In genomic region chr2:189312211-189312610, GRCh38 we compare ENCODE assay signal across 14 cellular contexts.
"Had no signal": no experiment of that assay in that cellular context is flagged by ENCODE, and none has a peak within 500 bp of the region (broad histone marks: within the 10 kb centered on the region; RNA-seq: fewer than 3 reads in every experiment).

No MANE protein-coding gene starts in this region.

- H3K4me1 Mint-ChIP-seq: activated CD4-positive, alpha-beta memory T cell treated with anti-CD3 and anti-CD28 coated beads, Interleukin-2, amount 10 ng/mL, durations not matched to agents 7 days and 5 days; activated CD8-positive, alpha-beta memory T cell treated with anti-CD3 and anti-CD28 coated beads, Interleukin-2, amount 10 ng/mL, durations not matched to agents 7 days and 5 days; nephron progenitor cell had no signal

- H3K36me3 Mint-ChIP-seq: activated CD8-positive, alpha-beta memory T cell treated with anti-CD3 and anti-CD28 coated beads, Interleukin-2, amount 10 ng/mL, durations not matched to agents 7 days and 5 days had no signal

- H3K27ac Mint-ChIP-seq: activated CD4-positive, alpha-beta memory T cell treated with anti-CD3 and anti-CD28 coated beads, Interleukin-2, amount 10 ng/mL, durations not matched to agents 7 days and 5 days; activated CD8-positive, alpha-beta memory T cell treated with anti-CD3 and anti-CD28 coated beads, Interleukin-2, amount 10 ng/mL, durations not matched to agents 7 days and 5 days; nephron progenitor cell; progenitor cell of endocrine pancreas had no signal

- DNase-seq: activated CD4-positive, alpha-beta memory T cell treated with anti-CD3 and anti-CD28 coated beads, Interleukin-2, amount 10 ng/mL, durations not matched to agents 7 days and 5 days; activated CD4-positive, alpha-beta T cell treated with anti-CD3 and anti-CD28 coated beads for 4 hours; activated CD4-positive, CD25-positive, alpha-beta regulatory T cell; activated CD8-positive, alpha-beta memory T cell treated with anti-CD3 and anti-CD28 coated beads, Interleukin-2, amount 10 ng/mL, durations not matched to agents 7 days and 5 days; brain microvascular endothelial cell; effector memory CD4-positive, alpha-beta T cell; left ventricle myocardium inferior; nephron progenitor cell; ovary; stimulated activated CD4-positive, alpha-beta T cell treated with anti-CD3 and anti-CD28 coated beads, Interleukin-2, amount 100 ng/mL, for 48 hours; tibial artery; upper lobe of right lung had no signal

- H3K4me3 Mint-ChIP-seq: activated CD4-positive, alpha-beta memory T cell treated with anti-CD3 and anti-CD28 coated beads, Interleukin-2, amount 10 ng/mL, durations not matched to agents 7 days and 5 days; activated CD8-positive, alpha-beta memory T cell treated with anti-CD3 and anti-CD28 coated beads, Interleukin-2, amount 10 ng/mL, durations not matched to agents 7 days and 5 days; nephron progenitor cell had no signal

- H3K27me3 Mint-ChIP-seq: activated CD4-positive, alpha-beta memory T cell treated with anti-CD3 and anti-CD28 coated beads, Interleukin-2, amount 10 ng/mL, durations not matched to agents 7 days and 5 days; activated CD8-positive, alpha-beta memory T cell treated with anti-CD3 and anti-CD28 coated beads, Interleukin-2, amount 10 ng/mL, durations not matched to agents 7 days and 5 days; progenitor cell of endocrine pancreas had no signal

- H3K9me3 Mint-ChIP-seq: activated CD4-positive, alpha-beta memory T cell treated with anti-CD3 and anti-CD28 coated beads, Interleukin-2, amount 10 ng/mL, durations not matched to agents 7 days and 5 days had no signal

- ATAC-seq: activated CD8-positive, alpha-beta memory T cell treated with anti-CD3 and anti-CD28 coated beads, Interleukin-2, amount 10 ng/mL, durations not matched to agents 7 days and 5 days; right lobe of liver; upper lobe of right lung had no signal
